In genomic region chr1:180734366-180734765, GRCh38 we compare ENCODE assay signal across 19 cellular contexts.
A peak's percentile ranks its signal among the peaks of the same experiment; 100 is the strongest.
DNase-seq lines count a peak whose midpoint lies in the region; ATAC-seq and TF ChIP-seq lines count a peak whose summit lies in the region.
"Had no signal": no experiment of that assay in that cellular context is flagged by ENCODE, and none has a peak within 500 bp of the region (broad histone marks: within the 10 kb centered on the region; RNA-seq: fewer than 3 reads in every experiment).

No MANE protein-coding gene starts in this region.

- H3K36me3 ChIP-seq in GM06990 (ENCODE audit: control insufficient read depth, insufficient read depth, low read length) (no peaks in the 10 kb centered on the region), endodermal cell (ENCODE audit: control insufficient read depth, insufficient read depth, low read length) (no peaks in the 10 kb centered on the region)
- H3K36me3 ChIP-seq: BE2C had no signal

- 93 to 100% methylated on average over 2 of the region's 2 CpGs for WGBS in endodermal cell (ENCODE audit: insufficient coverage in 1 of 2, insufficient read length in 1 of 2), 2 experiments

- DNase-seq in Caki2 (ENCODE audit: low read depth) (peak; percentile 12), GM06990 (ENCODE audit: extremely low read depth, insufficient read length) (peak; percentile 3), MV-4-11 (lab: John Stamatoyannopoulos, UW) (peak; percentile 61), endodermal cell (no peak), immature natural killer cell (no peak), medulla oblongata (ENCODE audit: extremely low spot score) (no peak)
- DNase-seq: ACHN; BE2C; C1 segment of cervical spinal cord; CD8-positive, alpha-beta memory T cell; COR-L47; GOT3; H7 had no signal

- H3K27ac ChIP-seq in endodermal cell (ENCODE audit: low read depth, low read length), result no peak overlapping the region

- H3K27me3 ChIP-seq in GM06990 (replicated peaks; ENCODE audit: control insufficient read depth, insufficient read depth, low read length) (no peaks in the 10 kb centered on the region), endodermal cell (ENCODE audit: control insufficient read depth, insufficient read depth, low read length, poor library complexity, severe bottlenecking) (no peaks in the 10 kb centered on the region)
- H3K27me3 ChIP-seq: BE2C had no signal

- peaks cover 57% of the 10 kb centered on the region for H3K9me3 ChIP-seq in endodermal cell (ENCODE audit: control insufficient read depth, low read length)
- H3K9me3 ChIP-seq: BE2C had no signal

- H3K9me3 Mint-ChIP-seq in endodermal cell, result peaks cover 54% of the 10 kb centered on the region
- H3K9me3 Mint-ChIP-seq in immature natural killer cell, result peaks cover 39 to 88% (median 66%) of the 10 kb centered on the region in 6 donors

- no peak for ATAC-seq in GM18858 (IDR thresholded peaks at IDR 0.05; ENCODE audit: unreplicated experiment)
- ATAC-seq in GM18502 (IDR thresholded peaks at IDR 0.05; ENCODE audit: poor library complexity, unreplicated experiment), result no peak
- ATAC-seq: HCT116, HepG2 had no signal

- H3K4me1 Mint-ChIP-seq in endodermal cell, result no peaks in the 10 kb centered on the region
- H3K4me1 Mint-ChIP-seq in immature natural killer cell, result peaks cover 0 to 14% of the 10 kb centered on the region in 2 donors
- H3K4me1 Mint-ChIP-seq: IgD-negative memory B cell had no signal

- in situ Hi-C loops in Caki2 (cut with HindIII; ENCODE audit: low pct_unique_long_range_greater_than_20kb, low sequenced_read_pairs), result no loop called here

- H3K27me3 Mint-ChIP-seq in endodermal cell (ENCODE audit: insufficient read depth) (no peaks in the 10 kb centered on the region), immature natural killer cell (ENCODE audit: low read depth in 3 of 3) (no peaks in the 10 kb centered on the region)
- H3K27me3 Mint-ChIP-seq: CD4-positive, CD25-positive, alpha-beta regulatory T cell; CD8-positive, alpha-beta memory T cell; IgD-negative memory B cell had no signal

- TF ChIP-seq CTCF in GM06990 (IDR thresholded peaks at IDR 0.05; ENCODE audit: insufficient read depth, low read length, poor library complexity, severe bottlenecking), result no peak
- TF ChIP-seq CTCF in endodermal cell (conservative IDR thresholded peaks at IDR 0.05), result no peak

- no peak overlapping the region for H3K9ac ChIP-seq in endodermal cell (ENCODE audit: extremely low read depth, low read length, poor library complexity, severe bottlenecking)

- H3K36me3 Mint-ChIP-seq in endodermal cell (ENCODE audit: low read depth), result peaks cover 24% of the 10 kb centered on the region
- H3K36me3 Mint-ChIP-seq in immature natural killer cell, result peaks cover 44 to 64% (median 51%) of the 10 kb centered on the region in 3 donors

- H3K4me1 ChIP-seq in endodermal cell (ENCODE audit: control insufficient read depth, insufficient read depth, low read length), result no peaks in the 10 kb centered on the region
- H3K4me1 ChIP-seq: BE2C had no signal

- H3K27ac Mint-ChIP-seq in endodermal cell (no peak overlapping the region), immature natural killer cell (no peak overlapping the region)
- H3K27ac Mint-ChIP-seq: CD4-positive, CD25-positive, alpha-beta regulatory T cell; CD8-positive, alpha-beta memory T cell had no signal

- no peak overlapping the region for H3K4me3 ChIP-seq in GM06990 (replicated peaks; ENCODE audit: low read depth, low read length)
- H3K4me3 ChIP-seq in endodermal cell (ENCODE audit: low read length), result peak overlapping the region; percentile 4

- H3K4me3 Mint-ChIP-seq in endodermal cell, result no peak overlapping the region
- no peak overlapping the region for H3K4me3 Mint-ChIP-seq in immature natural killer cell
- H3K4me3 Mint-ChIP-seq: CD4-positive, CD25-positive, alpha-beta regulatory T cell; IgD-negative memory B cell had no signal

Comparison
In these comparisons a context has a peak if more than half of its experiments do, and no peak if none do; other contexts are left out.
1. DNase-seq: peak in Caki2 (single experiment), GM06990 (single experiment) and MV-4-11 (single experiment); none in endodermal cell (single experiment), immature natural killer cell (0 of 3) and medulla oblongata (single experiment).